In the genomic region with DNA sequence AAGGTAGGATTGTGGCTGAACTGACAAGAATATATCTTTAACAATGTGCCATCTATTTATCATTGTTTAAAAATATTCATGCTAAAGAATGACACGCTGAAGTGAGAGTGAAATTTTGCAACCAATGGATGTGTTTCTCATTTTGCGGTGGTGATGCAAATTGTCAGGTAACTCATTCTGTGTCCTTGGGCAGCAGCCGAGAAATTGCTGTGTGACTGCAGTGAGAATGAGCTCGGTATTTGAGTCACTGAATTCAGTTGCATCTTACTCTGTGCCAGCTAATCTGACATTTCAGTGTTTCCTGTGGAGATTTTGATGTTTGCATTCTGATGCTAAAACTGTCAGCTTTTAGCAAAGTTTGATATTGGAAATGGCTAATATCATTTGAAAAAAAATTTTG, we compare ENCODE assay signal across 8 cellular contexts. TPM values are rescaled to one million over a fixed set of nuclear protein-coding genes. Genes with fewer than 3 reads are reported as not detected.
DNase-seq lines count a peak whose midpoint lies in the region; ATAC-seq and TF ChIP-seq lines count a peak whose summit lies in the region.

No MANE protein-coding gene starts in this region.

- ATAC-seq in GM18867 (IDR thresholded peaks at IDR 0.05; ENCODE audit: unreplicated experiment) (peak; percentile 100), HG02763 (IDR thresholded peaks at IDR 0.05; ENCODE audit: unreplicated experiment) (peak; percentile 99), activated B cell treated with CpG ODN at 0.5 μM for 24 hours (ENCODE audit: low read depth) (peak; percentile 72)

- H3K4me1 ChIP-seq in trophoblast cell (ENCODE audit: control insufficient read depth in 1 of 2, insufficient read depth in 2 of 2, low read length in 2 of 2) = peaks cover 2% of the 10 kb centered on the region in 2 experiments
- H3K4me1 ChIP-seq in neural progenitor cell = no peaks in the 10 kb centered on the region

- no peaks in the 10 kb centered on the region for H3K27me3 ChIP-seq in trophoblast cell (ENCODE audit: insufficient read depth, low read length)
- no peaks in the 10 kb centered on the region for H3K27me3 ChIP-seq in neural progenitor cell

- H3K36me3 ChIP-seq in trophoblast cell (ENCODE audit: control insufficient read depth in 1 of 2, insufficient read depth in 2 of 2, low read length in 2 of 2) (no peaks in the 10 kb centered on the region), neural progenitor cell (no peaks in the 10 kb centered on the region)

- H3K9me3 Mint-ChIP-seq in activated B cell treated with CpG ODN at 0.5 μM for 24 hours (peaks cover under 1% of the 10 kb centered on the region), neural progenitor cell (peaks cover 21% of the 10 kb centered on the region)

- peaks cover 58% of the 10 kb centered on the region for H3K4me1 Mint-ChIP-seq in activated B cell treated with CpG ODN at 0.5 μM for 24 hours
- no peaks in the 10 kb centered on the region for H3K4me1 Mint-ChIP-seq in neural progenitor cell

- H2AK5ac ChIP-seq in trophoblast cell (ENCODE audit: low read length) = no peak overlapping the region

- H3K9me3 ChIP-seq in trophoblast cell (ENCODE audit: insufficient read depth, low read depth, low read length) (peaks cover 4% of the 10 kb centered on the region), neural progenitor cell (ENCODE audit: low read depth) (no peaks in the 10 kb centered on the region)

- H4K20me1 ChIP-seq in neural progenitor cell (ENCODE audit: low read depth) = no peaks in the 10 kb centered on the region

- no peak overlapping the region for H3K27ac ChIP-seq in trophoblast cell (ENCODE audit: low read depth, low read length)
- no peak overlapping the region for H3K27ac ChIP-seq in neural progenitor cell

- POLR2A ChIA-PET in activated B cell treated with CpG ODN at 0.5 μM for 24 hours (lab: Charles Lee) = no interaction called here

- no peak overlapping the region for H2BK5ac ChIP-seq in trophoblast cell (ENCODE audit: low read depth, low read length, poor library complexity)

- CTCF ChIA-PET in activated B cell treated with CpG ODN at 0.5 μM for 24 hours (lab: Charles Lee) = interaction anchor here (0.8 kb wide), 1 partner anchor 29 kb away, joined by 3 read pairs; the partner anchor contains the start of gene MCUB

- no peak overlapping the region for H4K8ac ChIP-seq in trophoblast cell (ENCODE audit: low read depth, low read length)

- no peak overlapping the region for H3K4me2 ChIP-seq in trophoblast cell (ENCODE audit: low read length)
- H3K4me2 ChIP-seq in neural progenitor cell = no peak overlapping the region

- H3K79me2 ChIP-seq in trophoblast cell (ENCODE audit: control insufficient read depth, insufficient read depth, low read length, poor library complexity) (no peaks in the 10 kb centered on the region), neural progenitor cell (ENCODE audit: low read depth) (no peaks in the 10 kb centered on the region)

- intact Hi-C loops in activated B cell treated with CpG ODN at 0.5 μM for 24 hours (cut with micrococcal nuclease) = loop anchor here (2.0 kb wide), 1 partner anchor 13 kb away; no protein-coding TSS in a partner anchor

- DNase-seq in activated B cell treated with CpG ODN at 0.5 μM for 24 hours = no peak
- no peak for DNase-seq in trophoblast cell
- no peak for DNase-seq in SKM-1 (lab: John Stamatoyannopoulos, UW; ENCODE audit: unreplicated experiment)
- DNase-seq in putamen (ENCODE audit: low spot score) = no peak
- no peak for DNase-seq in retina
- DNase-seq in neural progenitor cell (ENCODE audit: low spot score) = no peak

- no peak overlapping the region for H3K14ac ChIP-seq in trophoblast cell (ENCODE audit: low read length)

- H3K4me3 Mint-ChIP-seq in activated B cell treated with CpG ODN at 0.5 μM for 24 hours (no peak overlapping the region), neural progenitor cell (no peak overlapping the region)

- no peak for TF ChIP-seq CTCF in activated B cell treated with CpG ODN at 0.5 μM for 24 hours (IDR thresholded peaks at IDR 0.05)
- TF ChIP-seq CTCF in neural progenitor cell (IDR thresholded peaks at IDR 0.05) = no peak

- H3K18ac ChIP-seq in trophoblast cell (ENCODE audit: low read length) = peak overlapping the region; percentile 65

- H2BK12ac ChIP-seq in trophoblast cell (ENCODE audit: low read length) = no peak overlapping the region

- WGBS in trophoblast cell (ENCODE audit: extremely low coverage, insufficient coverage, insufficient read length) = no CpG with 5 or more reads among the region's 4 CpGs

- no peaks in the 10 kb centered on the region for H3F3A ChIP-seq in neural progenitor cell (ENCODE audit: low read depth)

- H3K27me3 Mint-ChIP-seq in activated B cell treated with CpG ODN at 0.5 μM for 24 hours = no peaks in the 10 kb centered on the region
- H3K27me3 Mint-ChIP-seq in neural progenitor cell (ENCODE audit: insufficient read depth, low read depth) = no peaks in the 10 kb centered on the region

- no peak overlapping the region for H2BK120ac ChIP-seq in trophoblast cell (ENCODE audit: insufficient read depth, low read length, poor library complexity)

- peaks cover 7% of the 10 kb centered on the region for H3K36me3 Mint-ChIP-seq in activated B cell treated with CpG ODN at 0.5 μM for 24 hours (ENCODE audit: low read depth)
- peaks cover 4% of the 10 kb centered on the region for H3K36me3 Mint-ChIP-seq in neural progenitor cell

- no peak overlapping the region for H3K4ac ChIP-seq in trophoblast cell (ENCODE audit: low read depth, low read length)

- H3K9ac ChIP-seq in trophoblast cell (ENCODE audit: low read length) (no peak overlapping the region), neural progenitor cell (no peak overlapping the region)

- H3K27ac Mint-ChIP-seq in activated B cell treated with CpG ODN at 0.5 μM for 24 hours (peak overlapping the region; percentile 59), neural progenitor cell (no peak overlapping the region)

- no peaks in the 10 kb centered on the region for H3K79me1 ChIP-seq in trophoblast cell (ENCODE audit: low read length)

- H3K4me3 ChIP-seq in trophoblast cell (ENCODE audit: low read depth, low read length) (no peak overlapping the region), neural progenitor cell (no peak overlapping the region)

- H4K12ac ChIP-seq in trophoblast cell (ENCODE audit: low read depth, low read length) = no peak overlapping the region

- no peak overlapping the region for H3K23ac ChIP-seq in trophoblast cell (ENCODE audit: low read length)

- H2AFZ ChIP-seq in trophoblast cell (ENCODE audit: insufficient read depth, low read length, poor library complexity) (no peak overlapping the region), neural progenitor cell (replicated peaks) (no peak overlapping the region)

- H4K91ac ChIP-seq in trophoblast cell (ENCODE audit: low read depth, low read length) = no peak overlapping the region

RNA-seq across cellular contexts. Expression of gene MCUB, which starts 28.1 kb away (rescaled TPM):
- 28.9 and 34.4 TPM in 2 replicates for total RNA-seq in activated B cell treated with CpG ODN at 0.5 μM for 24 hours
- 3.8 and 3.9 TPM in 2 replicates for polyA plus RNA-seq in trophoblast cell (2013)
- 30.5 and 44.9 TPM in 2 replicates for total RNA-seq in neural progenitor cell (ENCODE audit: low replicate concordance)
